In genomic region chr1:59354754-59355337, GRCh38 we compare ENCODE assay signal across 9 cellular contexts. TPM values are rescaled to one million over a fixed set of nuclear protein-coding genes. Genes with fewer than 3 reads are reported as not detected.
DNase-seq lines count a peak whose midpoint lies in the region; ATAC-seq and TF ChIP-seq lines count a peak whose summit lies in the region.
"Had no signal": no experiment of that assay in that cellular context is flagged by ENCODE, and none has a peak within 500 bp of the region (broad histone marks: within the 10 kb centered on the region; RNA-seq: fewer than 3 reads in every experiment).

No MANE protein-coding gene starts in this region.

- no peaks in the 10 kb centered on the region for H3K27me3 Mint-ChIP-seq in stimulated activated naive CD8-positive, alpha-beta T cell treated with anti-CD3 and anti-CD28 coated beads, Interleukin-15, Interleukin-2, amounts not matched to agents 100 ng/mL and 50 ng/mL, for 24 hours
- H3K27me3 Mint-ChIP-seq: activated naive CD4-positive, alpha-beta T cell treated with anti-CD3 and anti-CD28 coated beads, Interleukin-2, amount 50 U/mL, for 24 hours had no signal

- no peak for TF ChIP-seq CTCF in epithelial cell of proximal tubule (conservative IDR thresholded peaks at IDR 0.05; ENCODE audit: low read depth, low read length)

- peak; percentile 14 for DNase-seq in activated CD4-positive, alpha-beta T cell treated with anti-CD3 and anti-CD28 coated beads for 48 hours
- no peak for DNase-seq in activated CD4-positive, alpha-beta T cell treated with anti-CD3 and anti-CD28 coated beads, Interleukin-2, amount 50 U/mL, for 4 hours
- DNase-seq in epithelial cell of proximal tubule (ENCODE audit: low read depth) (peak; percentile 20), DMS53 treated with DMSO at 0.1 percent for 48 hours (lab: John Stamatoyannopoulos, UW; ENCODE audit: unreplicated experiment) (no peak), NCI-H2029 (lab: John Stamatoyannopoulos, UW) (no peak)

- no peaks in the 10 kb centered on the region for H3K9me3 Mint-ChIP-seq in stimulated activated naive CD8-positive, alpha-beta T cell treated with anti-CD3 and anti-CD28 coated beads, Interleukin-15, Interleukin-2, amounts not matched to agents 100 ng/mL and 50 ng/mL, for 24 hours
- H3K9me3 Mint-ChIP-seq: activated naive CD4-positive, alpha-beta T cell treated with anti-CD3 and anti-CD28 coated beads, Interleukin-2, amount 50 U/mL, for 24 hours had no signal

- H3K4me3 ChIP-seq in epithelial cell of proximal tubule (ENCODE audit: low read depth, low read length) = no peak overlapping the region

- H3K27ac Mint-ChIP-seq in stimulated activated naive CD8-positive, alpha-beta T cell treated with anti-CD3 and anti-CD28 coated beads, Interleukin-15, Interleukin-2, amounts not matched to agents 100 ng/mL and 50 ng/mL, for 24 hours = peak overlapping the region; percentile 92
- H3K27ac Mint-ChIP-seq: activated naive CD4-positive, alpha-beta T cell treated with anti-CD3 and anti-CD28 coated beads, Interleukin-2, amount 50 U/mL, for 24 hours had no signal

- H3K4me1 Mint-ChIP-seq in stimulated activated naive CD8-positive, alpha-beta T cell treated with anti-CD3 and anti-CD28 coated beads, Interleukin-15, Interleukin-2, amounts not matched to agents 100 ng/mL and 50 ng/mL, for 24 hours (ENCODE audit: low read depth) = peaks cover 23% of the 10 kb centered on the region
- H3K4me1 Mint-ChIP-seq: activated naive CD4-positive, alpha-beta T cell treated with anti-CD3 and anti-CD28 coated beads, Interleukin-2, amount 50 U/mL, for 24 hours had no signal

- H3K36me3 Mint-ChIP-seq in stimulated activated naive CD8-positive, alpha-beta T cell treated with anti-CD3 and anti-CD28 coated beads, Interleukin-15, Interleukin-2, amounts not matched to agents 100 ng/mL and 50 ng/mL, for 24 hours (ENCODE audit: low read depth) = no peaks in the 10 kb centered on the region

- peak overlapping the region; percentile 56 for H3K4me3 Mint-ChIP-seq in stimulated activated naive CD8-positive, alpha-beta T cell treated with anti-CD3 and anti-CD28 coated beads, Interleukin-15, Interleukin-2, amounts not matched to agents 100 ng/mL and 50 ng/mL, for 24 hours
- H3K4me3 Mint-ChIP-seq: activated naive CD4-positive, alpha-beta T cell treated with anti-CD3 and anti-CD28 coated beads, Interleukin-2, amount 50 U/mL, for 24 hours had no signal

- peak; percentile 55 for ATAC-seq in HG02973 (IDR thresholded peaks at IDR 0.05; ENCODE audit: unreplicated experiment)
- ATAC-seq in HG03097 (IDR thresholded peaks at IDR 0.05; ENCODE audit: low FRiP score, unreplicated experiment) = no peak

RNA-seq across cellular contexts. Expression of gene FGGY, which starts 58.0 kb away (rescaled TPM):
- 3.2 and 24.3 TPM in 2 replicates for total RNA-seq in epithelial cell of proximal tubule

Comparison
In these comparisons a context has a peak if more than half of its experiments do, and no peak if none do; other contexts are left out.
1. DNase-seq: peak in activated CD4-positive, alpha-beta T cell treated with anti-CD3 and anti-CD28 coated beads for 48 hours (single experiment) and epithelial cell of proximal tubule (single experiment); none in activated CD4-positive, alpha-beta T cell treated with anti-CD3 and anti-CD28 coated beads, Interleukin-2, amount 50 U/mL, for 4 hours (0 of 2), DMS53 treated with DMSO at 0.1 percent for 48 hours (single experiment) and NCI-H2029 (single experiment).